1 cellular context compared by ENCODE assay signal in genomic region chr9:117995-118467, GRCh38.
TF ChIP-seq lines count a peak whose summit lies in the region.

Gene FOXD4 (minus strand): TSS chr9:118417. CDS start chr9:118119, 298 bp downstream.

TF ChIP-seq in H1, 55 proteins besides CTCF, POLR2A, EP300 and RAD21:
- TF ChIP-seq EZH2 (IDR thresholded peaks at IDR 0.05; ENCODE audit: low read depth, low read length, severe bottlenecking): peak; percentile 46
- peak; percentile 12 for TF ChIP-seq RNF2 (IDR thresholded peaks at IDR 0.05; ENCODE audit: borderline replicate concordance, low read depth, low read length, missing control alignments, poor library complexity, severe bottlenecking)
- peak; percentile 44 for TF ChIP-seq KDM4A (IDR thresholded peaks at IDR 0.05; ENCODE audit: low read depth, low read length, severe bottlenecking)
- TF ChIP-seq SUZ12 (IDR thresholded peaks at IDR 0.05; ENCODE audit: low read length): peak; percentile 61
